In genomic region chr14:24137529-24138395, GRCh38 we compare ENCODE assay signal across 7 cellular contexts. TPM values are rescaled to one million over a fixed set of nuclear protein-coding genes. Genes with fewer than 3 reads are reported as not detected.
DNase-seq lines count a peak whose midpoint lies in the region; ATAC-seq and TF ChIP-seq lines count a peak whose summit lies in the region.
"Had no signal": no experiment of that assay in that cellular context is flagged by ENCODE, and none has a peak within 500 bp of the region (broad histone marks: within the 10 kb centered on the region; RNA-seq: fewer than 3 reads in every experiment).

No MANE protein-coding gene starts in this region.

- no peaks in the 10 kb centered on the region for H3K9me3 ChIP-seq in upper lobe of right lung

- H3K4me1 ChIP-seq in upper lobe of right lung: peaks cover 34% of the 10 kb centered on the region

- TF ChIP-seq CTCF in upper lobe of right lung (IDR thresholded peaks at IDR 0.05): no peak

- H3K27me3 Mint-ChIP-seq in activated naive CD4-positive, alpha-beta T cell treated with anti-CD3 and anti-CD28 coated beads, Interleukin-2, amount 50 U/mL, for 24 hours: no peaks in the 10 kb centered on the region
- H3K27me3 Mint-ChIP-seq in dendritic cell treated with granulocyte-macrophage colony-stimulating factor and Interleukin-4, amounts not matched to agents 40 ng/mL and 50 ng/mL, for 4 days: no peaks in the 10 kb centered on the region

- no peak for DNase-seq in activated naive CD4-positive, alpha-beta T cell (lab: John Stamatoyannopoulos, UW)
- DNase-seq in upper lobe of right lung: no peak
- DNase-seq: NCI-H1930 had no signal

- no peaks in the 10 kb centered on the region for H3K27me3 ChIP-seq in upper lobe of right lung

- H3K4me1 Mint-ChIP-seq in activated naive CD4-positive, alpha-beta T cell treated with anti-CD3 and anti-CD28 coated beads, Interleukin-2, amount 50 U/mL, for 24 hours: peaks cover 60% of the 10 kb centered on the region
- peaks cover 66% of the 10 kb centered on the region for H3K4me1 Mint-ChIP-seq in dendritic cell treated with granulocyte-macrophage colony-stimulating factor and Interleukin-4, amounts not matched to agents 40 ng/mL and 50 ng/mL, for 4 days (ENCODE audit: low read depth)

- H3K27ac Mint-ChIP-seq in activated naive CD4-positive, alpha-beta T cell treated with anti-CD3 and anti-CD28 coated beads, Interleukin-2, amount 50 U/mL, for 24 hours: peak overlapping the region; percentile 90
- H3K27ac Mint-ChIP-seq in dendritic cell treated with granulocyte-macrophage colony-stimulating factor and Interleukin-4, amounts not matched to agents 40 ng/mL and 50 ng/mL, for 4 days: peak overlapping the region; percentile 76

- H3K36me3 ChIP-seq in upper lobe of right lung: peaks cover 21% of the 10 kb centered on the region

- intact Hi-C loops in dendritic cell treated with granulocyte-macrophage colony-stimulating factor and Interleukin-4, amounts not matched to agents 40 ng/mL and 50 ng/mL, for 4 days (cut with micrococcal nuclease): no loop called here
- intact Hi-C loops in upper lobe of right lung (cut with DNase I): no loop called here

- H3K4me3 ChIP-seq in upper lobe of right lung: no peak overlapping the region

- peak overlapping the region; percentile 91 for H3K27ac ChIP-seq in upper lobe of right lung

- peak overlapping the region; percentile 93 for H3K4me3 Mint-ChIP-seq in activated naive CD4-positive, alpha-beta T cell treated with anti-CD3 and anti-CD28 coated beads, Interleukin-2, amount 50 U/mL, for 24 hours
- no peak overlapping the region for H3K4me3 Mint-ChIP-seq in dendritic cell treated with granulocyte-macrophage colony-stimulating factor and Interleukin-4, amounts not matched to agents 40 ng/mL and 50 ng/mL, for 4 days

- no peaks in the 10 kb centered on the region for H3K9me3 Mint-ChIP-seq in activated naive CD4-positive, alpha-beta T cell treated with anti-CD3 and anti-CD28 coated beads, Interleukin-2, amount 50 U/mL, for 24 hours
- H3K9me3 Mint-ChIP-seq in dendritic cell treated with granulocyte-macrophage colony-stimulating factor and Interleukin-4, amounts not matched to agents 40 ng/mL and 50 ng/mL, for 4 days: no peaks in the 10 kb centered on the region

- ATAC-seq in upper lobe of right lung: no peak
- no peak for ATAC-seq in HG03432 (IDR thresholded peaks at IDR 0.05; ENCODE audit: unreplicated experiment)
- no peak for ATAC-seq in GM21737 (IDR thresholded peaks at IDR 0.05; ENCODE audit: unreplicated experiment)

- H3K36me3 Mint-ChIP-seq in activated naive CD4-positive, alpha-beta T cell treated with anti-CD3 and anti-CD28 coated beads, Interleukin-2, amount 50 U/mL, for 24 hours: peaks cover 17% of the 10 kb centered on the region
- peaks cover 52% of the 10 kb centered on the region for H3K36me3 Mint-ChIP-seq in dendritic cell treated with granulocyte-macrophage colony-stimulating factor and Interleukin-4, amounts not matched to agents 40 ng/mL and 50 ng/mL, for 4 days (ENCODE audit: low read depth)

RNA-seq across cellular contexts. Expression of gene PSME1, which starts 1.8 kb away (rescaled TPM):
- 171 TPM for total RNA-seq in upper lobe of right lung

RNA-seq across cellular contexts. Expression of gene EMC9, which starts 3.6 kb away (rescaled TPM):
- 10.5 TPM for total RNA-seq in upper lobe of right lung

RNA-seq across cellular contexts. Expression of gene FITM1, which starts 7.3 kb away (rescaled TPM):
- total RNA-seq in upper lobe of right lung: 1.1 TPM

RNA-seq across cellular contexts. Expression of gene PSME2, which starts 8.6 kb away (rescaled TPM):
- total RNA-seq in upper lobe of right lung: 138 TPM

RNA-seq across cellular contexts. Expression of gene RNF31, which starts 9.5 kb away (rescaled TPM):
- 52.3 TPM for total RNA-seq in upper lobe of right lung
